Comparison of ENCODE assay signal across 15 cellular contexts in genomic region chr6:894274-894673, GRCh38.
DNase-seq lines count a peak whose midpoint lies in the region; ATAC-seq and TF ChIP-seq lines count a peak whose summit lies in the region.
"Had no signal": no experiment of that assay in that cellular context is flagged by ENCODE, and none has a peak within 500 bp of the region (broad histone marks: within the 10 kb centered on the region; RNA-seq: fewer than 3 reads in every experiment).

No MANE protein-coding gene starts in this region.

- no peaks in the 10 kb centered on the region for H3K36me3 Mint-ChIP-seq in activated T-cell treated with anti-CD3 and anti-CD28 coated beads, Interleukin-2, amount 50 U/mL, for 72 hours (ENCODE audit: insufficient read depth in 2 of 2)
- H3K36me3 Mint-ChIP-seq in WTC11 = no peaks in the 10 kb centered on the region
- H3K36me3 Mint-ChIP-seq in progenitor cell of endocrine pancreas (ENCODE audit: insufficient read depth) = no peaks in the 10 kb centered on the region
- H3K36me3 Mint-ChIP-seq: immature natural killer cell had no signal

- CTCF ChIA-PET in WTC11 (lab: Charles Lee) = interaction anchor here (0.6 to 1.2 kb wide), 15 partner anchors 9 to 577 kb away, joined by 3 to 6 read pairs (median 5); no protein-coding TSS in a partner anchor

- DNase-seq in activated T-cell treated with anti-CD3 and anti-CD28 coated beads, Interleukin-2, amount 50 U/mL, for 72 hours = peak; percentile 8 to 17
- no peak for DNase-seq in activated T-cell treated with anti-CD3 and anti-CD28 coated beads, Interleukin-2, amount 50 U/mL, for 1 hour
- DNase-seq in H7 (peak; percentile 59), WTC11 (ENCODE audit: low spot score) (peak; percentile 54), progenitor cell of endocrine pancreas (ENCODE audit: low spot score, unreplicated experiment) (no peak), OCI-M1 (lab: John Stamatoyannopoulos, UW) (no peak)
- DNase-seq: activated gamma-delta T cell; brain microvascular endothelial cell; effector memory CD4-positive, alpha-beta T cell; immature natural killer cell; substantia nigra had no signal

- ATAC-seq in activated T-cell treated with anti-CD3 and anti-CD28 coated beads, Interleukin-2, amount 50 U/mL, for 72 hours (replicated peaks in 1 of 2) = no peak
- ATAC-seq in WTC11 = peak; percentile 72
- ATAC-seq in activated CD4-positive, CD25-positive, alpha-beta regulatory T cell treated with anti-CD3 and anti-CD28 coated beads, Interleukin-2, amount 50 U/mL, for 24 hours = no peak
- ATAC-seq in HG03025 (IDR thresholded peaks at IDR 0.05; ENCODE audit: low FRiP score, unreplicated experiment) = no peak
- ATAC-seq: gastroesophageal sphincter had no signal

- H3K27me3 Mint-ChIP-seq in activated T-cell treated with anti-CD3 and anti-CD28 coated beads, Interleukin-2, amount 50 U/mL, for 72 hours (ENCODE audit: low read depth) = peaks cover 15% of the 10 kb centered on the region
- no peaks in the 10 kb centered on the region for H3K27me3 Mint-ChIP-seq in WTC11 (ENCODE audit: low read depth)
- H3K27me3 Mint-ChIP-seq in progenitor cell of endocrine pancreas = peaks cover 10% of the 10 kb centered on the region

- POLR2A ChIA-PET in WTC11 (lab: Charles Lee) = no interaction called here

- H3K4me3 ChIP-seq in H7 (ENCODE audit: insufficient read depth, low read depth, low read length) = no peak overlapping the region
- H3K4me3 ChIP-seq: gastroesophageal sphincter had no signal

- H3K4me1 Mint-ChIP-seq in activated T-cell treated with anti-CD3 and anti-CD28 coated beads, Interleukin-2, amount 50 U/mL, for 72 hours (ENCODE audit: low read depth) = peaks cover 8% of the 10 kb centered on the region
- no peaks in the 10 kb centered on the region for H3K4me1 Mint-ChIP-seq in WTC11
- H3K4me1 Mint-ChIP-seq in progenitor cell of endocrine pancreas (ENCODE audit: low read depth) = peaks cover 2% of the 10 kb centered on the region
- H3K4me1 Mint-ChIP-seq: immature natural killer cell had no signal

- TF ChIP-seq CTCF in WTC11 (IDR thresholded peaks at IDR 0.05) (peak; percentile 40; the same call in 1 of the 2 replicates), progenitor cell of endocrine pancreas (IDR thresholded peaks at IDR 0.05; ENCODE audit: unreplicated experiment) (peak; percentile 13)

- no peaks in the 10 kb centered on the region for H3K27me3 ChIP-seq in H7 (ENCODE audit: control insufficient read depth, insufficient read depth, low read length)
- H3K27me3 ChIP-seq: brain microvascular endothelial cell, gastroesophageal sphincter had no signal

- no peaks in the 10 kb centered on the region for H3K9me3 Mint-ChIP-seq in activated T-cell treated with anti-CD3 and anti-CD28 coated beads, Interleukin-2, amount 50 U/mL, for 72 hours
- peaks cover 7% of the 10 kb centered on the region; the same call in 1 of the 2 replicates for H3K9me3 Mint-ChIP-seq in WTC11
- H3K9me3 Mint-ChIP-seq in progenitor cell of endocrine pancreas (ENCODE audit: low read depth) = no peaks in the 10 kb centered on the region
- H3K9me3 Mint-ChIP-seq: immature natural killer cell had no signal

- H3K36me3 ChIP-seq in H7 (replicated peaks; ENCODE audit: control insufficient read depth, insufficient read depth, low read length) = no peaks in the 10 kb centered on the region
- H3K36me3 ChIP-seq: brain microvascular endothelial cell, gastroesophageal sphincter, neutrophil had no signal

- H3K4me3 Mint-ChIP-seq in activated T-cell treated with anti-CD3 and anti-CD28 coated beads, Interleukin-2, amount 50 U/mL, for 72 hours = no peak overlapping the region
- no peak overlapping the region for H3K4me3 Mint-ChIP-seq in WTC11
- H3K4me3 Mint-ChIP-seq in progenitor cell of endocrine pancreas (ENCODE audit: low read depth) = no peak overlapping the region
- H3K4me3 Mint-ChIP-seq: immature natural killer cell had no signal

- H3K27ac Mint-ChIP-seq in activated T-cell treated with anti-CD3 and anti-CD28 coated beads, Interleukin-2, amount 50 U/mL, for 72 hours = no peak overlapping the region
- H3K27ac Mint-ChIP-seq in WTC11 (no peak overlapping the region), progenitor cell of endocrine pancreas (no peak overlapping the region)
- H3K27ac Mint-ChIP-seq: immature natural killer cell had no signal

TF ChIP-seq in WTC11, 78 proteins besides CTCF, POLR2A, EP300 and RAD21:
- TF ChIP-seq RORB (CRISPR knock-in tag; IDR thresholded peaks at IDR 0.05) (no peak), JAZF1 (CRISPR knock-in tag; IDR thresholded peaks at IDR 0.05) (no peak), ZNF281 (CRISPR knock-in tag; IDR thresholded peaks at IDR 0.05) (no peak), NFATC4 (CRISPR knock-in tag; IDR thresholded peaks at IDR 0.05) (no peak)
- TF ChIP-seq, protein P1, sequence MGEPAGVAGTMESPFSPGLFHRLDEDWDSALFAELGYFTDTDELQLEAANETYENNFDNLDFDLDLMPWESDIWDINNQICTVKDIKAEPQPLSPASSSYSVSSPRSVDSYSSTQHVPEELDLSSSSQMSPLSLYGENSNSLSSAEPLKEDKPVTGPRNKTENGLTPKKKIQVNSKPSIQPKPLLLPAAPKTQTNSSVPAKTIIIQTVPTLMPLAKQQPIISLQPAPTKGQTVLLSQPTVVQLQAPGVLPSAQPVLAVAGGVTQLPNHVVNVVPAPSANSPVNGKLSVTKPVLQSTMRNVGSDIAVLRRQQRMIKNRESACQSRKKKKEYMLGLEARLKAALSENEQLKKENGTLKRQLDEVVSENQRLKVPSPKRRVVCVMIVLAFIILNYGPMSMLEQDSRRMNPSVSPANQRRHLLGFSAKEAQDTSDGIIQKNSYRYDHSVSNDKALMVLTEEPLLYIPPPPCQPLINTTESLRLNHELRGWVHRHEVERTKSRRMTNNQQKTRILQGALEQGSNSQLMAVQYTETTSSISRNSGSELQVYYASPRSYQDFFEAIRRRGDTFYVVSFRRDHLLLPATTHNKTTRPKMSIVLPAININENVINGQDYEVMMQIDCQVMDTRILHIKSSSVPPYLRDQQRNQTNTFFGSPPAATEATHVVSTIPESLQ (CRISPR knock-in tag; IDR thresholded peaks at IDR 0.05) = no peak
- TF ChIP-seq, protein P2, sequence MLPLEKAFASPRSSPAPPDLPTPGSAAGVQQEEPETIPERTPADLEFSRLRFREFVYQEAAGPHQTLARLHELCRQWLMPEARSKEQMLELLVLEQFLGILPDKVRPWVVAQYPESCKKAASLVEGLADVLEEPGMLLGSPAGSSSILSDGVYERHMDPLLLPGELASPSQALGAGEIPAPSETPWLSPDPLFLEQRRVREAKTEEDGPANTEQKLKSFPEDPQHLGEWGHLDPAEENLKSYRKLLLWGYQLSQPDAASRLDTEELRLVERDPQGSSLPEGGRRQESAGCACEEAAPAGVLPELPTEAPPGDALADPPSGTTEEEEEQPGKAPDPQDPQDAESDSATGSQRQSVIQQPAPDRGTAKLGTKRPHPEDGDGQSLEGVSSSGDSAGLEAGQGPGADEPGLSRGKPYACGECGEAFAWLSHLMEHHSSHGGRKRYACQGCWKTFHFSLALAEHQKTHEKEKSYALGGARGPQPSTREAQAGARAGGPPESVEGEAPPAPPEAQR (CRISPR knock-in tag; IDR thresholded peaks at IDR 0.05) = no peak
- TF ChIP-seq, protein P3, sequence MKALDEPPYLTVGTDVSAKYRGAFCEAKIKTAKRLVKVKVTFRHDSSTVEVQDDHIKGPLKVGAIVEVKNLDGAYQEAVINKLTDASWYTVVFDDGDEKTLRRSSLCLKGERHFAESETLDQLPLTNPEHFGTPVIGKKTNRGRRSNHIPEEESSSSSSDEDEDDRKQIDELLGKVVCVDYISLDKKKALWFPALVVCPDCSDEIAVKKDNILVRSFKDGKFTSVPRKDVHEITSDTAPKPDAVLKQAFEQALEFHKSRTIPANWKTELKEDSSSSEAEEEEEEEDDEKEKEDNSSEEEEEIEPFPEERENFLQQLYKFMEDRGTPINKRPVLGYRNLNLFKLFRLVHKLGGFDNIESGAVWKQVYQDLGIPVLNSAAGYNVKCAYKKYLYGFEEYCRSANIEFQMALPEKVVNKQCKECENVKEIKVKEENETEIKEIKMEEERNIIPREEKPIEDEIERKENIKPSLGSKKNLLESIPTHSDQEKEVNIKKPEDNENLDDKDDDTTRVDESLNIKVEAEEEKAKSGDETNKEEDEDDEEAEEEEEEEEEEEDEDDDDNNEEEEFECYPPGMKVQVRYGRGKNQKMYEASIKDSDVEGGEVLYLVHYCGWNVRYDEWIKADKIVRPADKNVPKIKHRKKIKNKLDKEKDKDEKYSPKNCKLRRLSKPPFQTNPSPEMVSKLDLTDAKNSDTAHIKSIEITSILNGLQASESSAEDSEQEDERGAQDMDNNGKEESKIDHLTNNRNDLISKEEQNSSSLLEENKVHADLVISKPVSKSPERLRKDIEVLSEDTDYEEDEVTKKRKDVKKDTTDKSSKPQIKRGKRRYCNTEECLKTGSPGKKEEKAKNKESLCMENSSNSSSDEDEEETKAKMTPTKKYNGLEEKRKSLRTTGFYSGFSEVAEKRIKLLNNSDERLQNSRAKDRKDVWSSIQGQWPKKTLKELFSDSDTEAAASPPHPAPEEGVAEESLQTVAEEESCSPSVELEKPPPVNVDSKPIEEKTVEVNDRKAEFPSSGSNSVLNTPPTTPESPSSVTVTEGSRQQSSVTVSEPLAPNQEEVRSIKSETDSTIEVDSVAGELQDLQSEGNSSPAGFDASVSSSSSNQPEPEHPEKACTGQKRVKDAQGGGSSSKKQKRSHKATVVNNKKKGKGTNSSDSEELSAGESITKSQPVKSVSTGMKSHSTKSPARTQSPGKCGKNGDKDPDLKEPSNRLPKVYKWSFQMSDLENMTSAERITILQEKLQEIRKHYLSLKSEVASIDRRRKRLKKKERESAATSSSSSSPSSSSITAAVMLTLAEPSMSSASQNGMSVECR (CRISPR knock-in tag; IDR thresholded peaks at IDR 0.05; ENCODE audit: borderline replicate concordance) = no peak

Comparison
In these comparisons a context has a peak if more than half of its experiments do, and no peak if none do; other contexts are left out.
1. DNase-seq: peak in activated T-cell treated with anti-CD3 and anti-CD28 coated beads, Interleukin-2, amount 50 U/mL, for 72 hours (2 of 2), H7 (single experiment) and WTC11 (single experiment); none in activated T-cell treated with anti-CD3 and anti-CD28 coated beads, Interleukin-2, amount 50 U/mL, for 1 hour (single experiment), progenitor cell of endocrine pancreas (single experiment) and OCI-M1 (single experiment).